ENCODE assay signal across 22 cellular contexts in the genomic region with DNA sequence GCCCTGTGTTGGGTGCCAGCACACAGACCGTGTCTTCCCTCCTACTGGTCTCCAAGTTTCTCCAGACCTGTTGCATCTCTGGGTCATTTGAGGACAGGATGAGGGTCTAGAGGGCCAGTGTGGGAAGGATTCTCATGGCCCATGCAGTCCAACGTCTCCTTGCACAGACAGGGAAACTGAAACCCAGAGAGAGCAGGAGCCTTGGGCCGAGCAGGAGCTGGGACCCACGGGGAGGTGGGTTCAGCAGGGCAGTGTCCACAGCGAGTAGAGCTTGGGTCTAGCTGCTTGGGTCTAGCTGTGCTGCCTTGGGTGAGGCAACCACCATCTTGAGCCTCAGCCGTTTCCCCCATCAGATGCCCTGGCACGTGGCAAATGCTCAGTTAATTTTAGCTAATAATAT.
"Had no signal": no experiment of that assay in that cellular context is flagged by ENCODE, and none has a peak within 500 bp of the region (broad histone marks: within the 10 kb centered on the region; RNA-seq: fewer than 3 reads in every experiment).

No MANE protein-coding gene starts in this region.

- DNase-seq: activated CD4-positive, alpha-beta T cell treated with anti-CD3 and anti-CD28 coated beads for 1 hour; activated CD8-positive, alpha-beta memory T cell treated with anti-CD3 and anti-CD28 coated beads for 24 hours; activated CD8-positive, alpha-beta memory T cell treated with anti-CD3 and anti-CD28 coated beads, Interleukin-2, amount 50 U/mL, for 48 hours; activated effector memory CD4-positive, alpha-beta T cell treated with Interleukin-2 at 50 U/mL for 16 hours; activated naive CD4-positive, alpha-beta T cell treated with anti-CD3 and anti-CD28 coated beads, Interleukin-2, amount 10 ng/mL, durations not matched to agents 7 days and 5 days; activated naive CD8-positive, alpha-beta T cell treated with anti-CD3 and anti-CD28 coated beads, Interleukin-2, amount 50 U/mL, for 24 hours; activated T-cell treated with anti-CD3 and anti-CD28 coated beads, Interleukin-2, amount 50 U/mL, for 48 hours; cerebellar nuclear complex; effector CD8-positive, alpha-beta T cell; immature natural killer cell; naive thymus-derived CD8-positive, alpha-beta T cell; stimulated activated CD4-positive, alpha-beta T cell treated with anti-CD3 and anti-CD28 coated beads, Interleukin-2, amount 100 ng/mL, for 24 hours; stimulated activated naive CD8-positive, alpha-beta T cell treated with anti-CD3 and anti-CD28 coated beads, Interleukin-15, Interleukin-2, amounts not matched to agents 100 U/mL and 50 U/mL, for 24 hours; SW 1271; T-helper 2 cell; trophoblast cell; WERI-Rb-1 had no signal

- H2AFZ ChIP-seq: parathyroid adenoma had no signal

- H3K9me3 ChIP-seq: esophagus muscularis mucosa, gastroesophageal sphincter, heart left ventricle, neutrophil had no signal

- H3K9ac ChIP-seq: parathyroid adenoma had no signal

- H3K4me3 ChIP-seq: esophagus muscularis mucosa, gastroesophageal sphincter, heart left ventricle had no signal

- H3K36me3 ChIP-seq: esophagus muscularis mucosa, gastroesophageal sphincter, heart left ventricle, neutrophil, WERI-Rb-1 had no signal

- H3K27ac ChIP-seq: neutrophil, parathyroid adenoma, WERI-Rb-1 had no signal

- H3K79me2 ChIP-seq: parathyroid adenoma had no signal

- H3K27me3 ChIP-seq: gastroesophageal sphincter, heart left ventricle had no signal

- ATAC-seq: activated naive CD8-positive, alpha-beta T cell treated with anti-CD3 and anti-CD28 coated beads, Interleukin-2, amount 50 U/mL, for 24 hours; gastroesophageal sphincter; heart left ventricle; naive thymus-derived CD8-positive, alpha-beta T cell; stimulated activated naive CD8-positive, alpha-beta T cell treated with anti-CD3 and anti-CD28 coated beads, Interleukin-15, Interleukin-2, amounts not matched to agents 100 U/mL and 50 U/mL, for 24 hours had no signal
